14 cellular contexts compared by ENCODE assay signal in the genomic region with DNA sequence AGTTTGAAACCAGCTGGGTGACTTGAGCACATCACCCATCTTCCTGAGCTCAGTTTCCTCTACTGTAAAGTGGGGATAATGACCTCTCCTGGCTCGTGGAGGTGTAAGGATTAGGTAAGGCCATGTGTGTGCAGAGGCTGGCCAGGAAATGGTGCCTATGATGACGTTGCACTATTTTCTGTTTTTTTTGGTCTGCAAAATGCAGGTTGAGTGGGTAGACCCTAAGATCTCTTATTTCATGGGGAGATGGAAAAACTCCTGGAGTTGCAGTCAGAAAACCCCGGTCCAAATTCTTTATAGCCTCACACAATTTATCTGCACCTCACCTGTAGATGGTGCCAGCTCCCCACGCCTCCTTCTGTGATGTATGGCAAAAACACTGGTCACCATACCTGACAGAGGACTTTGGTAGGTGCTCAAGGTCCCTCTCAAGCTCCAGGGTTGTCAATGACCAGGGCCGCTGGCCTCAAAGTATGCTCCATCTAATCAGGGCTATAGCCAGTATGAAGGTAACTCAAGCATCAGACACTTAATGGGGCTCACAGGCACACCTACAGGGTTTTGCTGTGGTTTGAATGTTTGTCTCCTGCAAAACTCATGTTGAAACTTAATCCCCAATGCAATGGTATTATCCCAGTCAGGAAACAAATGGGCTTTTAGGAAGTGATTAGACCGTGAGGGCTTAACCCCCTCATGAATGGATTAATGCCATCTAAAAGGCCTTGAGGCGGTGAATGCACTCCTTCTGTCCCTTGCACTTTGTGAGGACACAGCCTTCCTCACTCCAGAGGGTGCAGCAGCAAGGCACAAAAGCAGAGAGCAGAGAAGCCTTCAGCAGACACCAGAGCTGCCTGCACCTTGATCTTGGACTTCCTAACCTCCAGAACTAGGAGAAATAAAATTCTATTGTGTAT. TPM values are rescaled to one million over a fixed set of nuclear protein-coding genes. Genes with fewer than 3 reads are reported as not detected.
DNase-seq lines count a peak whose midpoint lies in the region; ATAC-seq and TF ChIP-seq lines count a peak whose summit lies in the region.
"Had no signal": no experiment of that assay in that cellular context is flagged by ENCODE, and none has a peak within 500 bp of the region (broad histone marks: within the 10 kb centered on the region; RNA-seq: fewer than 3 reads in every experiment).

No MANE protein-coding gene starts in this region.

- H3K36me3 Mint-ChIP-seq in brain (peaks cover 20% of the 10 kb centered on the region), osteocyte (ENCODE audit: unreplicated experiment) (peaks cover 14% of the 10 kb centered on the region)
- H3K36me3 Mint-ChIP-seq in activated T-helper 2 cell treated with anti-CD3 and anti-CD28 coated beads, Interferon-gamma antibody, Interleukin-2, Interleukin-4, amounts not matched to agents 10 μg/mL and 5 μg/mL and 100 μg/mL, durations not matched to agents 14 hours and 24 hours and 36 hours (ENCODE audit: low read depth), result no peaks in the 10 kb centered on the region
- H3K36me3 Mint-ChIP-seq: naive B cell had no signal

- peak overlapping the region; percentile 22 to 94 (median 41) for H3K27ac Mint-ChIP-seq in brain
- no peak overlapping the region for H3K27ac Mint-ChIP-seq in osteocyte (ENCODE audit: unreplicated experiment)
- no peak overlapping the region for H3K27ac Mint-ChIP-seq in activated T-helper 2 cell treated with anti-CD3 and anti-CD28 coated beads, Interferon-gamma antibody, Interleukin-2, Interleukin-4, amounts not matched to agents 10 μg/mL and 5 μg/mL and 100 μg/mL, durations not matched to agents 14 hours and 24 hours and 36 hours
- H3K27ac Mint-ChIP-seq: B cell; T-helper 1 cell treated with Interleukin-12 subunit alpha and Interleukin-12 subunit beta and Interleukin-4 antibody, amounts not matched to agents 30 μg/mL and 1 μg/mL, for 36 hours had no signal

- ATAC-seq in HG03039 (IDR thresholded peaks at IDR 0.05; ENCODE audit: unreplicated experiment), result no peak

- peaks cover 0 to 5% (median 0%) of the 10 kb centered on the region in 5 experiments for H3K9me3 Mint-ChIP-seq in brain
- no peaks in the 10 kb centered on the region for H3K9me3 Mint-ChIP-seq in osteocyte (ENCODE audit: unreplicated experiment)
- H3K9me3 Mint-ChIP-seq in activated T-helper 2 cell treated with anti-CD3 and anti-CD28 coated beads, Interferon-gamma antibody, Interleukin-2, Interleukin-4, amounts not matched to agents 10 μg/mL and 5 μg/mL and 100 μg/mL, durations not matched to agents 14 hours and 24 hours and 36 hours, result no peaks in the 10 kb centered on the region
- H3K9me3 Mint-ChIP-seq: naive B cell; T-helper 1 cell treated with Interleukin-12 subunit alpha and Interleukin-12 subunit beta and Interleukin-4 antibody, amounts not matched to agents 30 μg/mL and 1 μg/mL, for 36 hours had no signal

- DNase-seq in SHP77 (lab: John Stamatoyannopoulos, UW) (peak; percentile 36 to 39), SHP77 treated with DMSO at 0.1 percent for 48 hours (lab: John Stamatoyannopoulos, UW) (no peak), HT-29 (ENCODE audit: low spot score) (peak; percentile 1), osteocyte (ENCODE audit: extremely low spot score, unreplicated experiment) (peak; percentile 34), NCI-H2029 (lab: John Stamatoyannopoulos, UW) (no peak)
- no peak for DNase-seq in activated T-helper 2 cell treated with anti-CD3 and anti-CD28 coated beads, Interferon-gamma antibody, Interleukin-2, Interleukin-4, amounts not matched to agents 10 μg/mL and 5 μg/mL and 100 μg/mL, durations not matched to agents 14 hours and 24 hours and 36 hours (ENCODE audit: low spot score)
- DNase-seq: esophagus squamous epithelium; IMR-90; naive B cell; stimulated activated CD8-positive, alpha-beta memory T cell treated with anti-CD3 and anti-CD28 coated beads, Interleukin-4, amount 100 ng/mL, for 48 hours had no signal

- TF ChIP-seq CTCF in brain (conservative IDR thresholded peaks at IDR 0.05) (peak in 1 of 2 experiments; percentile 17), osteocyte (IDR thresholded peaks at IDR 0.05) (peak; percentile 23)

- peaks cover 91% of the 10 kb centered on the region for H3K4me1 Mint-ChIP-seq in brain
- peaks cover 38% of the 10 kb centered on the region for H3K4me1 Mint-ChIP-seq in osteocyte (ENCODE audit: unreplicated experiment)
- H3K4me1 Mint-ChIP-seq in activated T-helper 2 cell treated with anti-CD3 and anti-CD28 coated beads, Interferon-gamma antibody, Interleukin-2, Interleukin-4, amounts not matched to agents 10 μg/mL and 5 μg/mL and 100 μg/mL, durations not matched to agents 14 hours and 24 hours and 36 hours (ENCODE audit: low read depth), result no peaks in the 10 kb centered on the region
- H3K4me1 Mint-ChIP-seq: B cell, naive B cell had no signal

- H3K27me3 Mint-ChIP-seq in brain (no peaks in the 10 kb centered on the region), osteocyte (ENCODE audit: unreplicated experiment) (no peaks in the 10 kb centered on the region)
- no peaks in the 10 kb centered on the region for H3K27me3 Mint-ChIP-seq in activated T-helper 2 cell treated with anti-CD3 and anti-CD28 coated beads, Interferon-gamma antibody, Interleukin-2, Interleukin-4, amounts not matched to agents 10 μg/mL and 5 μg/mL and 100 μg/mL, durations not matched to agents 14 hours and 24 hours and 36 hours (ENCODE audit: low read depth)

- H3K4me3 Mint-ChIP-seq in brain, result no peak overlapping the region
- no peak overlapping the region for H3K4me3 Mint-ChIP-seq in osteocyte (ENCODE audit: unreplicated experiment)
- H3K4me3 Mint-ChIP-seq in activated T-helper 2 cell treated with anti-CD3 and anti-CD28 coated beads, Interferon-gamma antibody, Interleukin-2, Interleukin-4, amounts not matched to agents 10 μg/mL and 5 μg/mL and 100 μg/mL, durations not matched to agents 14 hours and 24 hours and 36 hours (ENCODE audit: low read depth), result no peak overlapping the region
- H3K4me3 Mint-ChIP-seq: B cell; naive B cell; T-helper 1 cell treated with Interleukin-12 subunit alpha and Interleukin-12 subunit beta and Interleukin-4 antibody, amounts not matched to agents 30 μg/mL and 1 μg/mL, for 36 hours had no signal

- intact Hi-C loops in activated T-helper 2 cell treated with anti-CD3 and anti-CD28 coated beads, Interferon-gamma antibody, Interleukin-2, Interleukin-4, amounts not matched to agents 10 μg/mL and 5 μg/mL and 100 μg/mL, durations not matched to agents 14 hours and 24 hours and 36 hours (cut with micrococcal nuclease), result no loop called here

RNA-seq across cellular contexts. Expression of gene C14orf132, which starts 17.6 kb away (rescaled TPM):
- not detected in 2 replicates for total RNA-seq in HT-29 (2014; rRNA removed; shearing (Covaris generic))
- polyA plus RNA-seq in brain (ENCODE audit: insufficient read depth, low read depth, low replicate concordance), result 69.2 TPM
- total RNA-seq in osteocyte, result 84.8 and 86.9 TPM in 2 replicates
- total RNA-seq in activated T-helper 2 cell treated with anti-CD3 and anti-CD28 coated beads, Interferon-gamma antibody, Interleukin-2, Interleukin-4, amounts not matched to agents 10 μg/mL and 5 μg/mL and 100 μg/mL, durations not matched to agents 14 hours and 24 hours and 36 hours, result 1.1 and 1.6 TPM in 2 replicates

Comparison
In these comparisons a context has a peak if more than half of its experiments do, and no peak if none do; other contexts are left out.
1. DNase-seq: peak in SHP77 (2 of 2), HT-29 (single experiment) and osteocyte (single experiment); none in SHP77 treated with DMSO at 0.1 percent for 48 hours (single experiment), activated T-helper 2 cell treated with anti-CD3 and anti-CD28 coated beads, Interferon-gamma antibody, Interleukin-2, Interleukin-4, amounts not matched to agents 10 μg/mL and 5 μg/mL and 100 μg/mL, durations not matched to agents 14 hours and 24 hours and 36 hours (single experiment) and NCI-H2029 (single experiment).
2. H3K27ac Mint-ChIP-seq: peak in brain (5 of 5); none in osteocyte (single experiment) and activated T-helper 2 cell treated with anti-CD3 and anti-CD28 coated beads, Interferon-gamma antibody, Interleukin-2, Interleukin-4, amounts not matched to agents 10 μg/mL and 5 μg/mL and 100 μg/mL, durations not matched to agents 14 hours and 24 hours and 36 hours (single experiment).
3. RNA of gene C14orf132, which starts 17.6 kb away (total RNA-seq): 84.8 to 86.9 TPM in osteocyte; 1.1 to 1.6 TPM in activated T-helper 2 cell treated with anti-CD3 and anti-CD28 coated beads, Interferon-gamma antibody, Interleukin-2, Interleukin-4, amounts not matched to agents 10 μg/mL and 5 μg/mL and 100 μg/mL, durations not matched to agents 14 hours and 24 hours and 36 hours and not detected in HT-29; every median in the first group is over 10 times any median in the second.